In the genomic region with DNA sequence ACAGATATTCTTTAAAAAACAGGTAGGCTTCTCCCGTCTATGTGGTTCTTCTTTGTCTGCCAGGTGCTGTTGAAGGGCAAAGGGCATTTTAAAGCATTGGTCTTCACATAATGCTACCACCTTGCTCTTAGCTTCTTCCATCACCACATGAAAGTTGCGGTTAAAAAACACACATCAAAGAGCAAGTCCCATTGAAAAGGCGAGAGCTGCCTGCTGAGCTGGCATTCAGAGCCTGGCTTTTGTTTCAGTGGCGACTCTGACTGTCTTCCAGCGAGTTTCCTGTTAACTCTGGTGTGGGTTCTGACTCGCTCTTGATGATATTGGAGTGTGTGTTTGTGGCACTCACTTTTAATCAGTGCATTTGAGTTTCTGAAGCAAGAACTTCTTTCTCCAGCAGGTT, we compare ENCODE assay signal across 14 cellular contexts.
DNase-seq lines count a peak whose midpoint lies in the region; ATAC-seq, FAIRE-seq and TF ChIP-seq lines count a peak whose summit lies in the region.
"Had no signal": no experiment of that assay in that cellular context is flagged by ENCODE, and none has a peak within 500 bp of the region (broad histone marks: within the 10 kb centered on the region; RNA-seq: fewer than 3 reads in every experiment).

No MANE protein-coding gene starts in this region.

- H3K36me3 ChIP-seq in transverse colon, result no peaks in the 10 kb centered on the region
- H3K36me3 ChIP-seq in pancreas, result no peaks in the 10 kb centered on the region

- H3K27ac ChIP-seq in transverse colon (no peak overlapping the region), pancreas (no peak overlapping the region)

- peak; percentile 6 for DNase-seq in stimulated activated CD4-positive, alpha-beta T cell treated with anti-CD3 and anti-CD28 coated beads, Interleukin-15, amount 100 ng/mL, for 24 hours
- DNase-seq in stimulated activated CD4-positive, alpha-beta T cell treated with anti-CD3 and anti-CD28 coated beads, Interleukin-4, amount 100 ng/mL, for 1 hour, result no peak
- peak; percentile 53 for DNase-seq in WTC11 (ENCODE audit: low spot score)
- no peak for DNase-seq in omental fat pad (ENCODE audit: low spot score)
- no peak for DNase-seq in RCC 7860 (ENCODE audit: low spot score)
- DNase-seq in transverse colon, result no peak
- DNase-seq in pancreas, result no peak
- DNase-seq: KG1, NCI-H526 treated with DMSO at 0.1 percent for 48 hours had no signal

- intact Hi-C loops in transverse colon (cut with DNase I; ENCODE audit: low total_unique reads), result no loop called here
- intact Hi-C loops in pancreas (cut with DNase I), result no loop called here

- H3K27me3 ChIP-seq in transverse colon (no peaks in the 10 kb centered on the region), pancreas (no peaks in the 10 kb centered on the region)

- TF ChIP-seq EP300 in transverse colon (IDR thresholded peaks at IDR 0.05; ENCODE audit: low read depth), result no peak

- H3K4me3 ChIP-seq in transverse colon, result no peak overlapping the region
- no peak overlapping the region for H3K4me3 ChIP-seq in pancreas

- no peaks in the 10 kb centered on the region for H3K9me3 ChIP-seq in transverse colon
- H3K9me3 ChIP-seq in pancreas, result no peaks in the 10 kb centered on the region

- WGBS in transverse colon (ENCODE audit: low coverage in 1 of 2), 2 donors, result 45 to 71% methylated on average over 5 to 6 of the region's 6 CpGs
- 32 to 34% methylated on average over 6 of the region's 6 CpGs for WGBS in pancreas, 2 donors

- ATAC-seq in HG03432 (IDR thresholded peaks at IDR 0.05; ENCODE audit: unreplicated experiment) (peak; percentile 53), WTC11 (peak; percentile 83), omental fat pad (ENCODE audit: low FRiP score) (no peak), pancreas (no peak)
- ATAC-seq: naive thymus-derived CD8-positive, alpha-beta T cell had no signal

- no peak for TF ChIP-seq CTCF in WTC11 (IDR thresholded peaks at IDR 0.05)
- TF ChIP-seq CTCF in omental fat pad (IDR thresholded peaks at IDR 0.05), result no peak
- TF ChIP-seq CTCF in transverse colon (IDR thresholded peaks at IDR 0.05), result no peak
- no peak for TF ChIP-seq CTCF in pancreas (IDR thresholded peaks at IDR 0.05)

- peaks cover 32% of the 10 kb centered on the region for H3K4me1 Mint-ChIP-seq in WTC11

- POLR2A ChIA-PET in WTC11 (lab: Charles Lee), result no interaction called here

- H3K4me1 ChIP-seq in transverse colon, result no peaks in the 10 kb centered on the region
- no peaks in the 10 kb centered on the region for H3K4me1 ChIP-seq in pancreas

- H3K27me3 Mint-ChIP-seq in WTC11 (ENCODE audit: low read depth), result peaks cover 12% of the 10 kb centered on the region
- H3K27me3 Mint-ChIP-seq: B cell, brain had no signal

- CTCF ChIA-PET in WTC11 (lab: Charles Lee), result interaction anchor here (0.8 to 1.0 kb wide), 3 partner anchors 10 to 417 kb away, joined by 3 to 4 read pairs (median 3); no protein-coding TSS in a partner anchor

- no peaks in the 10 kb centered on the region for H3K36me3 Mint-ChIP-seq in WTC11
- H3K36me3 Mint-ChIP-seq: brain; naive thymus-derived CD8-positive, alpha-beta T cell had no signal

- in situ Hi-C loops in transverse colon (cut with MboI; ENCODE audit: low pct_ligation_motif_present in 1 of 4, low pct_unique_long_range_greater_than_20kb in 1 of 4, low sequenced_read_pairs in 3 of 4), result no loop called here

- peaks cover 18% of the 10 kb centered on the region for H3K9me3 Mint-ChIP-seq in WTC11

- H3K27ac Mint-ChIP-seq in WTC11, result peak overlapping the region; percentile 47; the same call in 1 of the 2 replicates
- H3K27ac Mint-ChIP-seq: B cell had no signal

- H3K4me3 Mint-ChIP-seq in WTC11, result peak overlapping the region; percentile 13; the same call in 1 of the 2 replicates
- H3K4me3 Mint-ChIP-seq: B cell; brain; naive thymus-derived CD8-positive, alpha-beta T cell had no signal

- FAIRE-seq in RCC 7860 (lab: Jason Lieb, UNC) (no peak), pancreas (lab: Jason Lieb, UNC) (no peak)
- FAIRE-seq: islet of Langerhans had no signal

- no peak for TF ChIP-seq POLR2A in transverse colon (IDR thresholded peaks at IDR 0.05)

TF ChIP-seq in WTC11, 78 proteins besides CTCF, POLR2A, EP300 and RAD21:
- TF ChIP-seq CREM (CRISPR knock-in tag; IDR thresholded peaks at IDR 0.05) (0 out of 2 replicates have a peak, but pooled peaks have one; percentile 22), SP1 (CRISPR knock-in tag; conservative IDR thresholded peaks at IDR 0.05) (0 out of 2 replicates have a peak, but pooled peaks have one; percentile 30)
- TF ChIP-seq, protein P1, sequence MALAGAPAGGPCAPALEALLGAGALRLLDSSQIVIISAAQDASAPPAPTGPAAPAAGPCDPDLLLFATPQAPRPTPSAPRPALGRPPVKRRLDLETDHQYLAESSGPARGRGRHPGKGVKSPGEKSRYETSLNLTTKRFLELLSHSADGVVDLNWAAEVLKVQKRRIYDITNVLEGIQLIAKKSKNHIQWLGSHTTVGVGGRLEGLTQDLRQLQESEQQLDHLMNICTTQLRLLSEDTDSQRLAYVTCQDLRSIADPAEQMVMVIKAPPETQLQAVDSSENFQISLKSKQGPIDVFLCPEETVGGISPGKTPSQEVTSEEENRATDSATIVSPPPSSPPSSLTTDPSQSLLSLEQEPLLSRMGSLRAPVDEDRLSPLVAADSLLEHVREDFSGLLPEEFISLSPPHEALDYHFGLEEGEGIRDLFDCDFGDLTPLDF (CRISPR knock-in tag; IDR thresholded peaks at IDR 0.05), result no peak

Comparison
In these comparisons a context has a peak if more than half of its experiments do, and no peak if none do; other contexts are left out.
1. DNase-seq: peak in stimulated activated CD4-positive, alpha-beta T cell treated with anti-CD3 and anti-CD28 coated beads, Interleukin-15, amount 100 ng/mL, for 24 hours (single experiment) and WTC11 (single experiment); none in stimulated activated CD4-positive, alpha-beta T cell treated with anti-CD3 and anti-CD28 coated beads, Interleukin-4, amount 100 ng/mL, for 1 hour (single experiment), omental fat pad (single experiment), RCC 7860 (single experiment), transverse colon (single experiment) and pancreas (0 of 6).
2. ATAC-seq: peak in HG03432 (single experiment) and WTC11 (single experiment); none in omental fat pad (single experiment) and pancreas (0 of 4).